ENCODE assay signal across 8 cellular contexts in the genomic region with DNA sequence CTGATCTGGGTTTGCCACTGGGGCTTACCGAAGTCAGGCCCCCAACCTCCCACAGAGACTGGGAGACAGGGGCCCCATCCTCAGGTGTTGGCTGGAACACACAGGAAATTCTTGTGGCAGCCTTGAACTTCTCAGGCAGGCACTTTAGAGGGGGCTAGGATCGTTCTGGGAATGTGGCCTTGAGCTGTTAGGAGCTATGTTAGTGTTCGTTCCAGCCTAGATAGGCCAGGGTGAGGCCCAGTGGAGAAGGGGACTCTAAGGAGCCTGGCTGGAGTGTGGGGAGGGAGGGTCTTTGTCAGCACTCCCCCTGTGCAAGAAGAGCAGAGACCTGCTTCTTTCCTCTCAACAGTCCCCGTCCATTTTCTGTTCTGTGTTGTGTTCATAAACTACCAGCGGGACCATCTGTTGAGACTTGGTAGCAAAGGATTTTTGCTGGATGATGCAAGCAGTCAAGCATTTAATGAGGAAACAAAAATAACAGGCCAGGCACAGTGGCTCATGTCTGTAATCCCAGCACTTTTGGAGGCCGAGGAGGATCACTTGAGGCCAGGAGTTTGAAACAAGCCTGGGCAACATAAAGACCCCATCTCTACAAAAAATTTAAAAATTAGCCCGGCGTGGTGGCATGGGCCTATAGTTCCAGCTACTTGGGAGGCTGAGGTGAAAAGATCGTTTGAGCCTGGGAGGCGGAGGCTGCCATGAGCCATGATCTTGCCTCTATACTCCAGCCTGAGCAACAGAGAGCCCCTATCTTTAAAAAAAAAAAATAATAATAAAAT. TPM values are rescaled to one million over a fixed set of nuclear protein-coding genes. Genes with fewer than 3 reads are reported as not detected.
DNase-seq lines count a peak whose midpoint lies in the region; ATAC-seq and TF ChIP-seq lines count a peak whose summit lies in the region.

No MANE protein-coding gene starts in this region.

- no peaks in the 10 kb centered on the region for H3K27me3 ChIP-seq in SU-DHL-6 (ENCODE audit: low read length)

- H3K9me3 ChIP-seq in SU-DHL-6 (ENCODE audit: insufficient read depth, low read length), result no peaks in the 10 kb centered on the region

- no peaks in the 10 kb centered on the region; the same call in 1 of the 2 replicates for H3F3A ChIP-seq in SU-DHL-6 (ENCODE audit: insufficient read depth)

- peak overlapping the region; percentile 98 for H3K27ac Mint-ChIP-seq in neural crest cell (ENCODE audit: unreplicated experiment)

- H3K9me2 ChIP-seq in SU-DHL-6 (replicated peaks; ENCODE audit: insufficient read depth, low read length), result no peaks in the 10 kb centered on the region

- peak; percentile 76 for DNase-seq in AG08396 (ENCODE audit: low spot score)
- peak in 1 of 2 experiments; percentile 39 for DNase-seq in erythroblast (lab: John Stamatoyannopoulos, UW)
- no peak for DNase-seq in neural crest cell (ENCODE audit: low read depth, low spot score)
- no peak for DNase-seq in NCI-H1105 treated with DMSO at 0.1 percent for 48 hours (lab: John Stamatoyannopoulos, UW)

- H3K27me3 Mint-ChIP-seq in neural crest cell (ENCODE audit: low read depth), result no peaks in the 10 kb centered on the region

- peak overlapping the region; percentile 94 for H3K4me2 ChIP-seq in SU-DHL-6 (ENCODE audit: low read depth, low read length, poor library complexity, severe bottlenecking)

- no peak for TF ChIP-seq CTCF in SU-DHL-6 (IDR thresholded peaks at IDR 0.05; ENCODE audit: insufficient read depth, low read length, poor library complexity, severe bottlenecking)
- no peak for TF ChIP-seq CTCF in neural crest cell (conservative IDR thresholded peaks at IDR 0.05)

- no peaks in the 10 kb centered on the region for H4K20me1 ChIP-seq in SU-DHL-6 (ENCODE audit: low read depth, low read length)

- peak overlapping the region; percentile 52 for H3K27ac ChIP-seq in SU-DHL-6 (ENCODE audit: low read depth, low read length)

- H2AFZ ChIP-seq in SU-DHL-6 (ENCODE audit: low read depth, low read length, severe bottlenecking), result no peak overlapping the region

- peak; percentile 21 for TF ChIP-seq POLR2A in erythroblast (IDR thresholded peaks at IDR 0.05; ENCODE audit: low read length)

- peak overlapping the region; percentile 98 for H3K4me3 Mint-ChIP-seq in neural crest cell

- H3K4me3 ChIP-seq in SU-DHL-6 (ENCODE audit: insufficient read depth, low read length, poor library complexity, severe bottlenecking), result peak overlapping the region; percentile 77

- peaks cover 2% of the 10 kb centered on the region for H3K36me3 Mint-ChIP-seq in neural crest cell (ENCODE audit: low read depth)

- peaks cover 42% of the 10 kb centered on the region for H3K4me1 Mint-ChIP-seq in neural crest cell

- ATAC-seq in HG02588 (IDR thresholded peaks at IDR 0.05; ENCODE audit: unreplicated experiment), result peak; percentile 9
- no peak for ATAC-seq in GM19397 (IDR thresholded peaks at IDR 0.05; ENCODE audit: unreplicated experiment)
- no peak for ATAC-seq in GM19324 (IDR thresholded peaks at IDR 0.05; ENCODE audit: low FRiP score, unreplicated experiment)

- H3K9me3 Mint-ChIP-seq in neural crest cell, result no peaks in the 10 kb centered on the region

- peaks cover 19% of the 10 kb centered on the region for H3K79me2 ChIP-seq in SU-DHL-6 (ENCODE audit: insufficient read depth, low read length)

- peak overlapping the region; percentile 92 for H3K9ac ChIP-seq in SU-DHL-6 (ENCODE audit: low read length)

- H3K36me3 ChIP-seq in SU-DHL-6 (ENCODE audit: low read length), result no peaks in the 10 kb centered on the region

RNA-seq across cellular contexts. Expression of gene TXNRD2, which starts 1.5 kb away (rescaled TPM):
- 21.7 and 22.2 TPM in 2 replicates for total RNA-seq in neural crest cell

RNA-seq across cellular contexts. Expression of gene COMT, which starts 1.5 kb away (rescaled TPM):
- total RNA-seq in neural crest cell, result 70.9 and 86.4 TPM in 2 replicates
